In genomic region chr18:22962004-22962403, GRCh38 we compare ENCODE assay signal across 25 cellular contexts.
"Had no signal": no experiment of that assay in that cellular context is flagged by ENCODE, and none has a peak within 500 bp of the region (broad histone marks: within the 10 kb centered on the region; RNA-seq: fewer than 3 reads in every experiment).

No MANE protein-coding gene starts in this region.

- H3K9me3 ChIP-seq: MG63, SJSA1, SK-N-SH had no signal

- H3K27me3 ChIP-seq: MG63, SJSA1 had no signal

- H3K9ac ChIP-seq: SK-N-SH had no signal

- H3K4me1 ChIP-seq: SJSA1 had no signal

- H3K4me2 ChIP-seq: SK-N-SH had no signal

- FAIRE-seq: HTR-8/SVneo, RCC 7860 had no signal

- DNase-seq: Karpas-422, KG1, MG63, NCI-H1092, NCI-H1105 treated with DMSO at 0.1 percent for 48 hours, NCI-H1417 treated with DMSO at 0.1 percent for 48 hours, NCI-H146, NCI-H1694 treated with DMSO at 0.1 percent for 48 hours, NCI-H1930, NCI-H2081, NCI-H2107, NCI-H2227 treated with DMSO at 0.1 percent for 48 hours, NCI-H446, NCI-H510A, NCI-H524 treated with DMSO at 0.1 percent for 48 hours, NCI-H69, NCI-H774, Right ventricle myocardium superior, RPMI8226, SIG-M5, SK-N-SH, SW 1271 had no signal

- H3K27ac ChIP-seq: SJSA1 had no signal

- H3K4me3 ChIP-seq: MG63, SJSA1 had no signal
